In genomic region chr3:38648659-38649499, GRCh38 we compare ENCODE assay signal across 8 cellular contexts. TPM values are rescaled to one million over a fixed set of nuclear protein-coding genes. Genes with fewer than 3 reads are reported as not detected.
A peak's percentile ranks its signal among the peaks of the same experiment; 100 is the strongest.
DNase-seq lines count a peak whose midpoint lies in the region; ATAC-seq and TF ChIP-seq lines count a peak whose summit lies in the region.

No MANE protein-coding gene starts in this region.

- CTCF ChIA-PET in HEK293T (lab: Yijun Ruan, JAX) = no interaction called here

- no peak for TF ChIP-seq POLR2A in ovary (IDR thresholded peaks at IDR 0.05)

- H3K27me3 ChIP-seq in DOHH2 (ENCODE audit: control insufficient read depth, low read length) = peaks cover 20% of the 10 kb centered on the region
- H3K27me3 ChIP-seq in ovary = no peaks in the 10 kb centered on the region

- no peak for ATAC-seq in HG03045 (IDR thresholded peaks at IDR 0.05; ENCODE audit: unreplicated experiment)

- no peak for DNase-seq in Jurkat, Clone E6-1 (ENCODE audit: low read depth, low spot score)
- DNase-seq in epithelial cell of esophagus (ENCODE audit: low read depth) = no peak
- peak in 1 of 5 donors; percentile 36 for DNase-seq in ovary
- no peak for DNase-seq in HEK293T (ENCODE audit: extremely low spot score)
- DNase-seq in GDM1 (lab: John Stamatoyannopoulos, UW) = no peak
- no peak for DNase-seq in GOT3 (lab: John Stamatoyannopoulos, UW)

- H3K36me3 ChIP-seq in DOHH2 (ENCODE audit: control insufficient read depth, low read length) (no peaks in the 10 kb centered on the region), ovary (no peaks in the 10 kb centered on the region)

- TF ChIP-seq CTCF in DOHH2 (IDR thresholded peaks at IDR 0.05; ENCODE audit: low read depth, low read length, poor library complexity, severe bottlenecking) (no peak), epithelial cell of esophagus (IDR thresholded peaks at IDR 0.05; ENCODE audit: insufficient read depth, low read depth, low read length, missing control alignments) (no peak), ovary (IDR thresholded peaks at IDR 0.05) (no peak)

- 0 out of 2 replicates have a peak, but pooled peaks cover 3% of the 10 kb centered on the region for H3F3A ChIP-seq in DOHH2 (ENCODE audit: control insufficient read depth, insufficient read depth)

- H3K27ac ChIP-seq in DOHH2 (ENCODE audit: low read depth, low read length) (no peak overlapping the region), ovary (no peak overlapping the region)

- POLR2A ChIA-PET in HEK293T (lab: Yijun Ruan, JAX) = no interaction called here

- whole genome bisulfite sequencing in ovary, 3 donors = 12 to 16% (median 13%) methylated on average over 38 to 56 of the region's 56 CpGs

- H3K4me2 ChIP-seq in DOHH2 (ENCODE audit: low read length) = peak overlapping the region; percentile 44; the same call in 1 of the 2 replicates

- TF ChIP-seq EP300 in ovary (IDR thresholded peaks at IDR 0.05) = no peak

- H4K20me1 ChIP-seq in DOHH2 (ENCODE audit: control insufficient read depth, insufficient read depth, low read depth, low read length) = no peaks in the 10 kb centered on the region

- no peaks in the 10 kb centered on the region for H3K9me3 ChIP-seq in DOHH2 (ENCODE audit: control insufficient read depth, insufficient read depth, low read length)
- no peaks in the 10 kb centered on the region for H3K9me3 ChIP-seq in ovary

- intact Hi-C loops in ovary (cut with DNase I) = no loop called here

- H3K4me1 ChIP-seq in DOHH2 (ENCODE audit: control insufficient read depth, low read length) (no peaks in the 10 kb centered on the region; the same call in 1 of the 2 replicates), ovary (ENCODE audit: insufficient read depth) (peaks cover 7% of the 10 kb centered on the region)

- no peaks in the 10 kb centered on the region for H3K9me2 ChIP-seq in DOHH2 (replicated peaks; ENCODE audit: control insufficient read depth, low read length)

- H3K4me3 ChIP-seq in DOHH2 (ENCODE audit: low read length) = peak overlapping the region; percentile 12; the same call in 1 of the 2 replicates
- H3K4me3 ChIP-seq in Jurkat, Clone E6-1 (ENCODE audit: low read length) = peak overlapping the region; percentile 42
- H3K4me3 ChIP-seq in epithelial cell of esophagus (ENCODE audit: low read length) = peak overlapping the region; percentile 32
- H3K4me3 ChIP-seq in ovary = peak overlapping the region; percentile 34

- H3K79me2 ChIP-seq in DOHH2 (ENCODE audit: control insufficient read depth, low read length) = no peaks in the 10 kb centered on the region

TF ChIP-seq in HEK293T, 16 proteins besides CTCF, POLR2A, EP300 and RAD21:
- TF ChIP-seq FOXA1 (IDR thresholded peaks at IDR 0.05) (no peak), CTBP1 (IDR thresholded peaks at IDR 0.05; ENCODE audit: borderline replicate concordance) (no peak), TARDBP (IDR thresholded peaks at IDR 0.05) (no peak), L3MBTL2 (conservative IDR thresholded peaks at IDR 0.05) (no peak), ELF4 (IDR thresholded peaks at IDR 0.05) (no peak), FOXK2 (IDR thresholded peaks at IDR 0.05) (no peak), ARNT (IDR thresholded peaks at IDR 0.05) (no peak), ZNF384 (IDR thresholded peaks at IDR 0.05) (no peak), NFRKB (IDR thresholded peaks at IDR 0.05) (no peak), HDGF (IDR thresholded peaks at IDR 0.05; ENCODE audit: borderline replicate concordance) (no peak), SUZ12 (IDR thresholded peaks at IDR 0.05) (no peak), LEF1 (IDR thresholded peaks at IDR 0.05; ENCODE audit: borderline replicate concordance) (no peak), SP1 (IDR thresholded peaks at IDR 0.05) (no peak), FOXM1 (IDR thresholded peaks at IDR 0.05; ENCODE audit: borderline replicate concordance) (no peak), BHLHE40 (IDR thresholded peaks at IDR 0.05; ENCODE audit: borderline replicate concordance) (no peak), PKNOX1 (IDR thresholded peaks at IDR 0.05) (no peak)

RNA-seq across cellular contexts. Expression of gene SCN5A, which starts 0.6 kb away (rescaled TPM):
- polyA plus RNA-seq in Jurkat, Clone E6-1 (2012; ENCODE audit: insufficient read depth, insufficient read length) = 3.5 TPM
- 1 to 10 TPM in 6 of 7 donors, under 1 TPM in 1; 0.83 to 4.7 (median 2.2) TPM for total RNA-seq in ovary
- polyA plus RNA-seq in ovary = under 1 TPM; 0.67 to 0.71 TPM
